Comparison of ENCODE assay signal across 1 cellular context in genomic region chr7:43308913-43309789, GRCh38.
TF ChIP-seq lines count a peak whose summit lies in the region.

No MANE protein-coding gene starts in this region.

TF ChIP-seq in GM12878, 131 proteins besides CTCF, POLR2A, EP300 and RAD21 (continued from another document and continues in another):
- TF ChIP-seq E4F1 (IDR thresholded peaks at IDR 0.05; ENCODE audit: borderline replicate concordance, partially characterized antibody) = no peak
- no peak for TF ChIP-seq RCOR1 (conservative IDR thresholded peaks at IDR 0.05; ENCODE audit: low read depth, low read length)
- no peak for TF ChIP-seq PRDM15 (CRISPR knock-in tag; IDR thresholded peaks at IDR 0.05)
- no peak for TF ChIP-seq ATF3 (IDR thresholded peaks at IDR 0.05; ENCODE audit: borderline replicate concordance, extremely low read depth, low read depth, low read length)
- TF ChIP-seq YY1 (IDR thresholded peaks at IDR 0.05; ENCODE audit: low read depth, low read length) = no peak
- no peak for TF ChIP-seq KAT2A (conservative IDR thresholded peaks at IDR 0.05; ENCODE audit: control insufficient read depth, low read depth, low read length)
- no peak for TF ChIP-seq FOXK2 (IDR thresholded peaks at IDR 0.05)
- peak; percentile 80 for TF ChIP-seq CHD2 (IDR thresholded peaks at IDR 0.05; ENCODE audit: borderline replicate concordance, low read depth, low read length)
- peak; percentile 93 to 94 for TF ChIP-seq IKZF2 (IDR thresholded peaks at IDR 0.05)
- no peak for TF ChIP-seq KDM1A (IDR thresholded peaks at IDR 0.05; ENCODE audit: borderline replicate concordance)
- TF ChIP-seq STAT3 (IDR thresholded peaks at IDR 0.05; ENCODE audit: low read depth, low read length) = peak; percentile 48; the same call in 1 of the 2 replicates
- no peak for TF ChIP-seq CUX1 (IDR thresholded peaks at IDR 0.05; ENCODE audit: insufficient replicate concordance, low read depth, low read length)
- TF ChIP-seq MLLT1 (IDR thresholded peaks at IDR 0.05) = peak; percentile 79
- TF ChIP-seq E2F4 (IDR thresholded peaks at IDR 0.05; ENCODE audit: low read depth, low read length) = no peak
- TF ChIP-seq STAT1 (conservative IDR thresholded peaks at IDR 0.05) = no peak
- no peak for TF ChIP-seq MAX (IDR thresholded peaks at IDR 0.05; ENCODE audit: low read depth, low read length)
- TF ChIP-seq SMAD5 (IDR thresholded peaks at IDR 0.05; ENCODE audit: low read depth) = no peak
- TF ChIP-seq PML (IDR thresholded peaks at IDR 0.05; ENCODE audit: low read length) = no peak
- TF ChIP-seq CHD4 (IDR thresholded peaks at IDR 0.05) = no peak
- no peak for TF ChIP-seq SREBF2 (IDR thresholded peaks at IDR 0.05; ENCODE audit: low read length)
- no peak for TF ChIP-seq MYC (IDR thresholded peaks at IDR 0.05; ENCODE audit: insufficient read depth, insufficient read length, insufficient replicate concordance, low read length, severe bottlenecking)
- TF ChIP-seq BCL11A (IDR thresholded peaks at IDR 0.05; ENCODE audit: low read depth, low read length) = peak; percentile 44; the same call in 1 of the 2 replicates
- no peak for TF ChIP-seq NR2C1 (IDR thresholded peaks at IDR 0.05)
- no peak for TF ChIP-seq TCF3 (IDR thresholded peaks at IDR 0.05; ENCODE audit: borderline replicate concordance, insufficient read depth, low read depth, low read length)
- TF ChIP-seq SRF (IDR thresholded peaks at IDR 0.05; ENCODE audit: low read depth in 2 of 2, low read length in 2 of 2) = no peak
- no peak for TF ChIP-seq TARDBP (IDR thresholded peaks at IDR 0.05; ENCODE audit: borderline replicate concordance)
- no peak for TF ChIP-seq ZSCAN29 (IDR thresholded peaks at IDR 0.05)
- no peak for TF ChIP-seq FOS (IDR thresholded peaks at IDR 0.05; ENCODE audit: borderline replicate concordance, extremely low read depth, insufficient read length)
- no peak for TF ChIP-seq POLR2AphosphoS2 (IDR thresholded peaks at IDR 0.05; ENCODE audit: low read depth, low read length)
- no peak for TF ChIP-seq YBX1 (IDR thresholded peaks at IDR 0.05)
- peak; percentile 42 for TF ChIP-seq SP1 (IDR thresholded peaks at IDR 0.05; ENCODE audit: low read depth, low read length)
- no peak for TF ChIP-seq CEBPB (IDR thresholded peaks at IDR 0.05; ENCODE audit: borderline replicate concordance in 1 of 2, low read depth in 2 of 2, low read length in 2 of 2)
- no peak for TF ChIP-seq RELA (IDR thresholded peaks at IDR 0.05; ENCODE audit: borderline replicate concordance, partially characterized antibody)
- no peak for TF ChIP-seq ZBTB33 (IDR thresholded peaks at IDR 0.05)
- TF ChIP-seq JUNB (IDR thresholded peaks at IDR 0.05) = no peak
- TF ChIP-seq NFIC (IDR thresholded peaks at IDR 0.05; ENCODE audit: low read depth, low read length) = peak; percentile 63; the same call in 1 of the 2 replicates
- TF ChIP-seq RBBP5 (conservative IDR thresholded peaks at IDR 0.05) = no peak
- no peak for TF ChIP-seq ETV6 (conservative IDR thresholded peaks at IDR 0.05 in 1 of 2, IDR thresholded peaks at IDR 0.05 in 1 of 2; ENCODE audit: borderline replicate concordance in 1 of 2, low read depth in 1 of 2)
- no peak for TF ChIP-seq GABPA (IDR thresholded peaks at IDR 0.05; ENCODE audit: low read depth)
- no peak for TF ChIP-seq ATF2 (IDR thresholded peaks at IDR 0.05; ENCODE audit: low read length)
- peak; percentile 94 for TF ChIP-seq IKZF1 (conservative IDR thresholded peaks at IDR 0.05)
- no peak for TF ChIP-seq ZNF384 (IDR thresholded peaks at IDR 0.05; ENCODE audit: borderline replicate concordance, low read depth, low read length)
